ENCODE assay signal across 27 cellular contexts in genomic region chr3:164302622-164303021, GRCh38.
"Had no signal": no experiment of that assay in that cellular context is flagged by ENCODE, and none has a peak within 500 bp of the region (broad histone marks: within the 10 kb centered on the region; RNA-seq: fewer than 3 reads in every experiment).

No MANE protein-coding gene starts in this region.

- H3K4me3 ChIP-seq: coronary artery, dorsolateral prefrontal cortex, esophagus squamous epithelium, gastrocnemius medialis, heart right ventricle, left lung, lower lobe of right lung, mucosa of descending colon had no signal

- H3K4me1 ChIP-seq: esophagus squamous epithelium, gastrocnemius medialis, heart right ventricle, left lung, lower lobe of right lung had no signal

- H3K36me3 ChIP-seq: esophagus squamous epithelium, gastrocnemius medialis, heart right ventricle, left lung, lower lobe of right lung had no signal

- H3K9me3 ChIP-seq: esophagus squamous epithelium, gastrocnemius medialis, lower lobe of right lung, mucosa of descending colon had no signal

- H3K27me3 ChIP-seq: dorsolateral prefrontal cortex, esophagus squamous epithelium, gastrocnemius medialis, heart right ventricle, left lung had no signal

- FAIRE-seq: endometrium, islet of Langerhans, keratinocyte had no signal

- ATAC-seq: esophagus mucosa; gastrocnemius medialis; heart right ventricle; left cardiac atrium; left lung; left ventricle myocardium superior; lower lobe of right lung; mucosa of descending colon; naive thymus-derived CD8-positive, alpha-beta T cell had no signal

- DNase-seq: dermis blood vessel endothelial cell; dorsolateral prefrontal cortex; effector CD4-positive, alpha-beta T cell; effector memory CD4-positive, alpha-beta T cell; erythroblast; esophagus squamous epithelium; foreskin fibroblast; foreskin melanocyte; gastrocnemius medialis; glutamatergic neuron; head of caudate nucleus; heart right ventricle; hippocampal formation; left cardiac atrium; left lung; left ventricle myocardium superior; lower lobe of right lung; mesenchymal stem cell; mucosa of descending colon; naive B cell; naive thymus-derived CD8-positive, alpha-beta T cell had no signal

- H3K27ac ChIP-seq: coronary artery, dorsolateral prefrontal cortex, epithelial cell of prostate, esophagus squamous epithelium, gastrocnemius medialis, heart right ventricle, left lung, lower lobe of right lung had no signal
